8 cellular contexts compared by ENCODE assay signal in genomic region chr12:123670882-123671728, GRCh38. TPM values are rescaled to one million over a fixed set of nuclear protein-coding genes. Genes with fewer than 3 reads are reported as not detected.
DNase-seq lines count a peak whose midpoint lies in the region; ATAC-seq, FAIRE-seq and TF ChIP-seq lines count a peak whose summit lies in the region.

TSS of gene TCTN2 (plus strand) at chr12:123671113. CDS start at chr12:123671241, 128 bp downstream.

- H3K4me3 ChIP-seq in heart left ventricle (peak within 1 kb of the TSS; percentile 61 to 97 (median 92)), transverse colon (peak within 1 kb of the TSS; percentile 66 to 84 (median 76))

- no peak for TF ChIP-seq CTCF in heart left ventricle (IDR thresholded peaks at IDR 0.05)
- no peak for TF ChIP-seq CTCF in transverse colon (IDR thresholded peaks at IDR 0.05)

- H3K4me3 Mint-ChIP-seq in activated naive CD8-positive, alpha-beta T cell treated with anti-CD3 and anti-CD28 coated beads, Interleukin-2, amount 50 U/mL, for 24 hours = peak within 1 kb of the TSS; percentile 81

- H3K27ac Mint-ChIP-seq in activated naive CD8-positive, alpha-beta T cell treated with anti-CD3 and anti-CD28 coated beads, Interleukin-2, amount 50 U/mL, for 24 hours = no peak within 1 kb of the TSS

- H3K27ac ChIP-seq in heart left ventricle (peak within 1 kb of the TSS in 4 of 12 donors; percentile 36 to 63 (median 50)), transverse colon (peak within 1 kb of the TSS; percentile 35 to 62 (median 57))

- 1 to 2% (median 2%) methylated on average over 25 to 53 of the region's 53 CpGs for WGBS in heart left ventricle, 4 donors
- WGBS in transverse colon (ENCODE audit: low coverage in 1 of 2), 2 donors = 2 to 10% methylated on average over 4 to 53 of the region's 53 CpGs

- peak; percentile 99 for FAIRE-seq in GM12891 (lab: Jason Lieb, UNC)

- H3K36me3 Mint-ChIP-seq in activated naive CD8-positive, alpha-beta T cell treated with anti-CD3 and anti-CD28 coated beads, Interleukin-2, amount 50 U/mL, for 24 hours (ENCODE audit: low read depth) = no peaks in the 10 kb centered on the region

- H3K4me1 ChIP-seq in heart left ventricle (peaks cover 0 to 14% (median 9%) of the 10 kb centered on the region in 12 donors), transverse colon (peaks cover 0 to 15% (median 11%) of the 10 kb centered on the region in 4 donors)

- in situ Hi-C loops in transverse colon (cut with MboI; ENCODE audit: low pct_ligation_motif_present in 1 of 4, low pct_unique_long_range_greater_than_20kb in 1 of 4, low sequenced_read_pairs in 3 of 4) = no loop called here

- DNase-seq in GM12891 (ENCODE audit: insufficient read length, low spot score) (peak; percentile 98), NCI-H1436 (lab: John Stamatoyannopoulos, UW) (peak; percentile 88), SW 1271 (lab: John Stamatoyannopoulos, UW) (peak; percentile 81 to 91), heart left ventricle (peak; percentile 94 to 97 (median 96)), pons (ENCODE audit: low spot score) (peak; percentile 76), transverse colon (peak; percentile 96)
- peak; percentile 95 for DNase-seq in activated naive CD8-positive, alpha-beta T cell treated with anti-CD3 and anti-CD28 coated beads, Interleukin-2, amount 50 U/mL, for 24 hours

- no peak for TF ChIP-seq EP300 in transverse colon (IDR thresholded peaks at IDR 0.05; ENCODE audit: low read depth)

- intact Hi-C loops in heart left ventricle (cut with DNase I) (no loop called here), transverse colon (cut with DNase I; ENCODE audit: low total_unique reads) (no loop called here)

- TF ChIP-seq POLR2A in GM12891 (IDR thresholded peaks at IDR 0.05; ENCODE audit: low read depth, low read length) (no peak), heart left ventricle (IDR thresholded peaks at IDR 0.05) (no peak), transverse colon (IDR thresholded peaks at IDR 0.05) (no peak)

- H3K9me3 ChIP-seq in heart left ventricle (no peaks in the 10 kb centered on the region), transverse colon (no peaks in the 10 kb centered on the region)

- ATAC-seq in HG02840 (IDR thresholded peaks at IDR 0.05; ENCODE audit: low FRiP score, unreplicated experiment) (peak; percentile 91), heart left ventricle (peak; percentile 99 to 100 (median 100))
- ATAC-seq in activated naive CD8-positive, alpha-beta T cell treated with anti-CD3 and anti-CD28 coated beads, Interleukin-2, amount 50 U/mL, for 24 hours = peak; percentile 99

- H3K9me3 Mint-ChIP-seq in activated naive CD8-positive, alpha-beta T cell treated with anti-CD3 and anti-CD28 coated beads, Interleukin-2, amount 50 U/mL, for 24 hours = no peaks in the 10 kb centered on the region

- H3K36me3 ChIP-seq in heart left ventricle (peaks cover 0 to 26% (median 14%) of the 10 kb centered on the region in 9 donors), transverse colon (peaks cover 0 to 16% (median 0%) of the 10 kb centered on the region in 4 donors)

- H3K27me3 ChIP-seq in heart left ventricle (no peaks in the 10 kb centered on the region), transverse colon (no peaks in the 10 kb centered on the region)

- H3K27me3 Mint-ChIP-seq in activated naive CD8-positive, alpha-beta T cell treated with anti-CD3 and anti-CD28 coated beads, Interleukin-2, amount 50 U/mL, for 24 hours = no peaks in the 10 kb centered on the region

- peaks cover 12% of the 10 kb centered on the region for H3K4me1 Mint-ChIP-seq in activated naive CD8-positive, alpha-beta T cell treated with anti-CD3 and anti-CD28 coated beads, Interleukin-2, amount 50 U/mL, for 24 hours

TF ChIP-seq in GM12891, 5 proteins besides CTCF, POLR2A, EP300 and RAD21:
- TF ChIP-seq TAF1 (IDR thresholded peaks at IDR 0.05; ENCODE audit: low read depth, low read length) (no peak), POLR2AphosphoS5 (IDR thresholded peaks at IDR 0.05; ENCODE audit: low read depth, low read length) (no peak), PAX5 (IDR thresholded peaks at IDR 0.05; ENCODE audit: insufficient read depth, low read length, severe bottlenecking) (no peak), POU2F2 (IDR thresholded peaks at IDR 0.05; ENCODE audit: low read depth, low read length) (no peak), SPI1 (IDR thresholded peaks at IDR 0.05; ENCODE audit: low read depth, low read length) (no peak)
TF ChIP-seq in GM12891: peak in this region for 0.

RNA-seq across cellular contexts. Expression of gene TCTN2, which starts in this region (rescaled TPM):
- polyA plus RNA-seq in GM12891 (2012; ENCODE audit: low read depth, missing spikeins) = 2.2 TPM
- total RNA-seq in heart left ventricle (1 to 10 TPM; 3.5 to 5.7 (median 4.5) TPM), transverse colon (1 to 10 TPM in 3 of 4 donors, under 1 TPM in 1; 1.00 to 6.3 (median 5.1) TPM)
- 1 to 10 TPM; 1.3 to 5.5 TPM for polyA plus RNA-seq in heart left ventricle
